10 cellular contexts compared by ENCODE assay signal in genomic region chr6:138690975-138691594, GRCh38.
DNase-seq lines count a peak whose midpoint lies in the region; FAIRE-seq and TF ChIP-seq lines count a peak whose summit lies in the region.
"Had no signal": no experiment of that assay in that cellular context is flagged by ENCODE, and none has a peak within 500 bp of the region (broad histone marks: within the 10 kb centered on the region; RNA-seq: fewer than 3 reads in every experiment).

No MANE protein-coding gene starts in this region.

- H3F3A ChIP-seq in neural progenitor cell (ENCODE audit: low read depth): no peaks in the 10 kb centered on the region

- peaks cover 53% of the 10 kb centered on the region for H3K79me2 ChIP-seq in neural progenitor cell (ENCODE audit: low read depth)

- CTCF ChIA-PET in Caco-2 (lab: Charles Lee): interaction anchor here (0.7 to 1.3 kb wide), 3 partner anchors 27 to 125 kb away, joined by 3 to 4 read pairs (median 3); no protein-coding TSS in a partner anchor

- peak overlapping the region; percentile 74 for H3K4me2 ChIP-seq in neural progenitor cell

- no peaks in the 10 kb centered on the region for H3K9me3 ChIP-seq in Caco-2
- H3K9me3 ChIP-seq in esophagus (ENCODE audit: control insufficient read depth in 2 of 2, insufficient read depth in 1 of 2, low read depth in 1 of 2, low read length in 1 of 2): no peaks in the 10 kb centered on the region
- H3K9me3 ChIP-seq in neural progenitor cell (ENCODE audit: low read depth): no peaks in the 10 kb centered on the region

- H3K4me3 ChIP-seq in Caco-2 (ENCODE audit: low read depth, low read length): peak overlapping the region; percentile 84
- H3K4me3 ChIP-seq in esophagus (ENCODE audit: low read depth in 1 of 2, low read length in 2 of 2): peak overlapping the region; percentile 88 to 96
- H3K4me3 ChIP-seq in neural progenitor cell: peak overlapping the region; percentile 96

- H3K27me3 ChIP-seq in Caco-2 (replicated peaks; ENCODE audit: control insufficient read depth, insufficient read depth, low read length) (no peaks in the 10 kb centered on the region), esophagus (ENCODE audit: control insufficient read depth in 1 of 2, insufficient read depth in 2 of 2, low read length in 2 of 2) (no peaks in the 10 kb centered on the region), neural progenitor cell (peaks cover 23% of the 10 kb centered on the region)

- TSS peak; percentile 38 for BruUV-seq in Caco-2 (replicated peaks; lab: Mats Ljungman, UMichigan)

- intact Hi-C loops in Caco-2 (cut with micrococcal nuclease; ENCODE audit: unreplicated experiment): loop anchor here (5.0 kb wide), 1 partner anchor 44 kb away; no protein-coding TSS in a partner anchor

- H3K4me1 ChIP-seq in Caco-2 (no peaks in the 10 kb centered on the region), esophagus (ENCODE audit: control insufficient read depth in 2 of 2, insufficient read depth in 2 of 2, low read length in 1 of 2) (no peaks in the 10 kb centered on the region), neural progenitor cell (no peaks in the 10 kb centered on the region)

- 63 to 66% methylated on average over 11 of the region's 11 CpGs for WGBS in esophagus, 2 donors

- no peak for FAIRE-seq in urothelium cell line (lab: Jason Lieb, UNC)
- FAIRE-seq: endometrium, TTC549 had no signal

- H3K27ac ChIP-seq in esophagus (ENCODE audit: low read depth in 2 of 2, low read length in 1 of 2) (peak overlapping the region; percentile 84 to 85), neural progenitor cell (no peak overlapping the region)

- H3K36me3 Mint-ChIP-seq in Caco-2 (ENCODE audit: insufficient read depth, unreplicated experiment) (no peaks in the 10 kb centered on the region), neural progenitor cell (peaks cover 6% of the 10 kb centered on the region)

- H3K9me3 Mint-ChIP-seq in Caco-2 (ENCODE audit: unreplicated experiment) (no peaks in the 10 kb centered on the region), neural progenitor cell (no peaks in the 10 kb centered on the region)

- TF ChIP-seq CTCF in Caco-2 (IDR thresholded peaks at IDR 0.05; ENCODE audit: insufficient read depth in 1 of 2, low read depth in 1 of 2, low read length in 1 of 2, severe bottlenecking in 1 of 2, unreplicated experiment in 1 of 2) (no peak), neural progenitor cell (IDR thresholded peaks at IDR 0.05) (no peak)

- H3K4me3 Mint-ChIP-seq in Caco-2 (ENCODE audit: unreplicated experiment) (peak overlapping the region; percentile 73), neural progenitor cell (peak overlapping the region; percentile 94)

- H4K20me1 ChIP-seq in neural progenitor cell (ENCODE audit: low read depth): peaks cover 21% of the 10 kb centered on the region

- H2AFZ ChIP-seq in neural progenitor cell (replicated peaks): no peak overlapping the region

- DNase-seq in Caco-2 (no peak), SW480 (ENCODE audit: low spot score) (peak; percentile 2), neural progenitor cell (ENCODE audit: low spot score) (no peak), GM19238 (ENCODE audit: insufficient read length, low spot score) (no peak), urothelium cell line (ENCODE audit: low spot score) (no peak), mesenteric fat pad (ENCODE audit: low spot score) (no peak), NCI-H748 (lab: John Stamatoyannopoulos, UW; ENCODE audit: unreplicated experiment) (no peak)

- H3K4me1 Mint-ChIP-seq in Caco-2 (ENCODE audit: low read depth, unreplicated experiment) (no peaks in the 10 kb centered on the region), neural progenitor cell (peaks cover 11% of the 10 kb centered on the region)

- no peaks in the 10 kb centered on the region for H3K36me3 ChIP-seq in Caco-2 (ENCODE audit: control insufficient read depth, insufficient read depth, low read length)
- H3K36me3 ChIP-seq in esophagus (ENCODE audit: control insufficient read depth in 2 of 2, insufficient read depth in 2 of 2, low read length in 1 of 2): no peaks in the 10 kb centered on the region
- H3K36me3 ChIP-seq in neural progenitor cell: no peaks in the 10 kb centered on the region

- H3K27ac Mint-ChIP-seq in Caco-2 (ENCODE audit: unreplicated experiment) (peak overlapping the region; percentile 14), neural progenitor cell (no peak overlapping the region)

- POLR2A ChIA-PET in Caco-2 (lab: Charles Lee): no interaction called here

- no peak overlapping the region for H3K9ac ChIP-seq in neural progenitor cell

- H3K27me3 Mint-ChIP-seq in Caco-2 (ENCODE audit: insufficient read depth, unreplicated experiment) (no peaks in the 10 kb centered on the region), neural progenitor cell (ENCODE audit: insufficient read depth, low read depth) (peaks cover 4% of the 10 kb centered on the region)
